1 cellular context compared by ENCODE assay signal in genomic region chr12:6851921-6852650, GRCh38.
A peak's percentile ranks its signal among the peaks of the same experiment; 100 is the strongest.
TF ChIP-seq lines count a peak whose summit lies in the region.

TSS of gene USP5 (plus strand) at chr12:6852150. CDS start at chr12:6852180, 30 bp downstream.

TF ChIP-seq in HepG2, 621 proteins besides CTCF, POLR2A, EP300 and RAD21 (continued from another document and continues in another):
- TF ChIP-seq IRF9 (CRISPR knock-in tag; IDR thresholded peaks at IDR 0.05; ENCODE audit: borderline replicate concordance), result peak; percentile 75; the same call in 1 of the 2 replicates
- TF ChIP-seq MNT (IDR thresholded peaks at IDR 0.05), result peak; percentile 29; the same call in 1 of the 2 replicates
- TF ChIP-seq ZNF34 (CRISPR knock-in tag; IDR thresholded peaks at IDR 0.05; ENCODE audit: borderline replicate concordance), result 0 out of 2 replicates have a peak, but pooled peaks have one; percentile 33
- peak; percentile 68 for TF ChIP-seq PHF20 (CRISPR knock-in tag; IDR thresholded peaks at IDR 0.05)
- no peak for TF ChIP-seq FIP1L1 (IDR thresholded peaks at IDR 0.05; ENCODE audit: borderline replicate concordance, insufficient read depth, low read depth, low read length)
- no peak for TF ChIP-seq ZBTB14 (CRISPR knock-in tag; IDR thresholded peaks at IDR 0.05)
- 0 out of 2 replicates have a peak, but pooled peaks have one; percentile 16 for TF ChIP-seq KMT2A (CRISPR knock-in tag; IDR thresholded peaks at IDR 0.05)
- no peak for TF ChIP-seq ZNF678 (CRISPR knock-in tag; IDR thresholded peaks at IDR 0.05)
- no peak for TF ChIP-seq HIVEP1 (CRISPR knock-in tag; IDR thresholded peaks at IDR 0.05)
- TF ChIP-seq KLF16 (CRISPR knock-in tag; IDR thresholded peaks at IDR 0.05), result peak in 1 of 2 experiments; percentile 86; a peak in 2 of 4 replicates
- no peak for TF ChIP-seq CBX2 (IDR thresholded peaks at IDR 0.05; ENCODE audit: low read depth, low read length)
- no peak for TF ChIP-seq CBX2 (CRISPR knock-in tag; IDR thresholded peaks at IDR 0.05; ENCODE audit: low read depth)
- TF ChIP-seq PBX2 (CRISPR knock-in tag; IDR thresholded peaks at IDR 0.05), result peak; percentile 90
- no peak for TF ChIP-seq SOX13 (IDR thresholded peaks at IDR 0.05)
- TF ChIP-seq SOX13 (CRISPR knock-in tag; conservative IDR thresholded peaks at IDR 0.05 in 1 of 2, IDR thresholded peaks at IDR 0.05 in 1 of 2), result peak in 1 of 2 experiments; percentile 11; a peak in 1 of 4 replicates
- peak; percentile 89; the same call in 1 of the 2 replicates for TF ChIP-seq NFKB2 (CRISPR knock-in tag; IDR thresholded peaks at IDR 0.05; ENCODE audit: borderline replicate concordance)
- peak; percentile 90 for TF ChIP-seq NFYC (CRISPR knock-in tag; IDR thresholded peaks at IDR 0.05)
- TF ChIP-seq KAT2B (IDR thresholded peaks at IDR 0.05; ENCODE audit: borderline replicate concordance, low read depth, low read length), result no peak
- TF ChIP-seq ZMAT3 (CRISPR knock-in tag; conservative IDR thresholded peaks at IDR 0.05), result peak; percentile 90
- TF ChIP-seq EEA1 (CRISPR knock-in tag; IDR thresholded peaks at IDR 0.05; ENCODE audit: borderline replicate concordance), result no peak
- no peak for TF ChIP-seq RBAK (CRISPR knock-in tag; IDR thresholded peaks at IDR 0.05)
- no peak; the same call in 1 of the 2 replicates for TF ChIP-seq ZNF224 (CRISPR knock-in tag; IDR thresholded peaks at IDR 0.05)
- TF ChIP-seq GATAD1 (CRISPR knock-in tag; IDR thresholded peaks at IDR 0.05), result peak; percentile 90
- TF ChIP-seq TRAFD1 (CRISPR knock-in tag; IDR thresholded peaks at IDR 0.05; ENCODE audit: borderline replicate concordance), result no peak
- peak; percentile 67; the same call in 1 of the 2 replicates for TF ChIP-seq ZNF333 (CRISPR knock-in tag; IDR thresholded peaks at IDR 0.05; ENCODE audit: borderline replicate concordance)
- TF ChIP-seq ATAD3A (CRISPR knock-in tag; IDR thresholded peaks at IDR 0.05), result no peak
- no peak for TF ChIP-seq CEBPG (CRISPR knock-in tag; IDR thresholded peaks at IDR 0.05)
- TF ChIP-seq ZNF281 (CRISPR knock-in tag; IDR thresholded peaks at IDR 0.05; ENCODE audit: borderline replicate concordance), result 0 out of 2 replicates have a peak, but pooled peaks have one; percentile 3
- no peak for TF ChIP-seq ZNF296 (CRISPR knock-in tag; conservative IDR thresholded peaks at IDR 0.05)
- TF ChIP-seq ZMYM3 (CRISPR knock-in tag; IDR thresholded peaks at IDR 0.05), result no peak
- peak; percentile 37; the same call in 1 of the 2 replicates for TF ChIP-seq ZNF704 (CRISPR knock-in tag; IDR thresholded peaks at IDR 0.05; ENCODE audit: borderline replicate concordance)
- peak; percentile 100 for TF ChIP-seq HCFC1 (IDR thresholded peaks at IDR 0.05; ENCODE audit: low read depth, low read length)
- TF ChIP-seq MAF1 (CRISPR knock-in tag; IDR thresholded peaks at IDR 0.05; ENCODE audit: borderline replicate concordance), result no peak
- peak; percentile 83 for TF ChIP-seq MAX (IDR thresholded peaks at IDR 0.05)
- peak; percentile 68; the same call in 1 of the 2 replicates for TF ChIP-seq ZNF329 (CRISPR knock-in tag; IDR thresholded peaks at IDR 0.05; ENCODE audit: low read depth)
- TF ChIP-seq STAG1 (CRISPR knock-in tag; IDR thresholded peaks at IDR 0.05), result no peak
- peak; percentile 90 for TF ChIP-seq GMEB1 (CRISPR knock-in tag; IDR thresholded peaks at IDR 0.05; ENCODE audit: borderline replicate concordance)
- no peak for TF ChIP-seq TRIM24 (CRISPR knock-in tag; IDR thresholded peaks at IDR 0.05)
- peak; percentile 70; the same call in 1 of the 2 replicates for TF ChIP-seq ZNF788 (CRISPR knock-in tag; IDR thresholded peaks at IDR 0.05; ENCODE audit: borderline replicate concordance)
- TF ChIP-seq FOXM1 (CRISPR knock-in tag; IDR thresholded peaks at IDR 0.05), result no peak
- no peak for TF ChIP-seq ZFAT (CRISPR knock-in tag; conservative IDR thresholded peaks at IDR 0.05)
- no peak for TF ChIP-seq XRCC5 (optimal IDR thresholded peaks at IDR 0.05; ENCODE audit: low read length)
- peak; percentile 74 for TF ChIP-seq MEF2D (CRISPR knock-in tag; IDR thresholded peaks at IDR 0.05)
- TF ChIP-seq THAP8 (CRISPR knock-in tag; IDR thresholded peaks at IDR 0.05; ENCODE audit: borderline replicate concordance), result no peak
- peak; percentile 84 for TF ChIP-seq ARID4A (CRISPR knock-in tag; IDR thresholded peaks at IDR 0.05; ENCODE audit: borderline replicate concordance)
- no peak for TF ChIP-seq SRSF9 (IDR thresholded peaks at IDR 0.05; ENCODE audit: borderline replicate concordance, insufficient read depth, low read depth, low read length, poor library complexity, severe bottlenecking)
- TF ChIP-seq SPEN (CRISPR knock-in tag; IDR thresholded peaks at IDR 0.05; ENCODE audit: low read depth), result peak; percentile 69; the same call in 1 of the 2 replicates
